ENCODE assay signal across 8 cellular contexts in the genomic region with DNA sequence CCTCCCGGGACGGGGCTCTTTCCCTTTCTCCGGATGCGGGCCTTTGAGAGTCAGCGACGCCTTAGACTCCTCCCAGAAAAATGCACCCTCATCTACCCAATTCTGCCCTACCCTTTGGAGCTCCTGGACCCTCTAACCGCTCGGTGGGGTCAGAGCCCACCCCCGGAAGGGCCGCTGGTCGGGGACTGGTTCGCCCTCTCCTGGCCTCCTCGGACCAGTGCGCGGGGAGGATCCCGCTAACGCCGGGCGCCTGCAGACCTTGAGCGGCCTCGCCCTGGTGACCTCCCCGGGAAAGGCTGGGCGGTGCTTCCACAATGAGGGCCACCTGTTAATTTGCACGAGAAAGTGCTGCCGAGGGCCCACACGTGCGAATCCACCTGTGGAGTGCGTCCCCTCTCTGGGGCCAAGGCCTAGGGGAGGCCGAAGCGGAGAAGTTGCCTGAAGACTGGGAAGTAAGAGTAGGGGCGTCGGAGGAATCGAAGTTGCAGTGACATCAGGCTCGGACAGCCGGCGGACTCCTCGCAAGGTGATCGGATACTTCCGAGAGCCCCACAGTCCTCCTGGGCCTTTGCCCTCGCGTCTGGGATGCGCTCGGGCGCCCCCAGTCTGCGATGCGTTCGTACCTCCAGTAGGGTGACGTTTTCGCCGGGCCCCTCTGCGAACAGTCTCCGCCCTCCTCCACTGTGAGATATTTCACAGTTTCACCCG.
DNase-seq lines count a peak whose midpoint lies in the region; ATAC-seq and TF ChIP-seq lines count a peak whose summit lies in the region.

No MANE protein-coding gene starts in this region.

- H3K4me3 ChIP-seq in ACC112 (ENCODE audit: low read depth, low read length) (peak overlapping the region; percentile 79), colonic mucosa (peak overlapping the region; percentile 63)

- no peaks in the 10 kb centered on the region for H3K27me3 ChIP-seq in ACC112 (ENCODE audit: insufficient read depth, low read length)
- no peaks in the 10 kb centered on the region for H3K27me3 ChIP-seq in colonic mucosa

- ATAC-seq in HG03064 (IDR thresholded peaks at IDR 0.05; ENCODE audit: low read depth, unreplicated experiment): peak; percentile 81
- ATAC-seq in left colon: peak; percentile 81

- TF ChIP-seq POLR2A in GM18526 (IDR thresholded peaks at IDR 0.05; ENCODE audit: extremely low read depth, insufficient read length): peak; percentile 68

- TF ChIP-seq CTCF in colonic mucosa (IDR thresholded peaks at IDR 0.05): peak; percentile 82

- H3K36me3 ChIP-seq in ACC112 (ENCODE audit: insufficient read depth, low read length): no peaks in the 10 kb centered on the region
- H3K36me3 ChIP-seq in colonic mucosa: no peaks in the 10 kb centered on the region

- H3K9ac ChIP-seq in colonic mucosa (ENCODE audit: low read depth in 2 of 2, low read length in 2 of 2): peak overlapping the region; percentile 65 to 88

- intact Hi-C loops in colonic mucosa (cut with DNase I): no loop called here
- intact Hi-C loops in left colon (cut with DNase I, micrococcal nuclease): loop anchor here (5.0 to 10.0 kb wide), 4 partner anchors 84 to 614 kb away; a partner anchor contains a TSS

- H3K4me1 ChIP-seq in ACC112 (ENCODE audit: control insufficient read depth, insufficient read depth, low read length, unreplicated experiment) (peaks cover 26% of the 10 kb centered on the region), colonic mucosa (peaks cover 3% of the 10 kb centered on the region)

- no peaks in the 10 kb centered on the region for H3K9me3 ChIP-seq in colonic mucosa

- H2AFZ ChIP-seq in ACC112 (ENCODE audit: low read length, unreplicated experiment): peak overlapping the region; percentile 84

- DNase-seq in NCI-H2171 (lab: John Stamatoyannopoulos, UW): peak; percentile 89
- peak; percentile 91 to 93 for DNase-seq in activated CD4-positive, alpha-beta T cell treated with anti-CD3 and anti-CD28 coated beads for 4 hours
- DNase-seq in colonic mucosa: peak; percentile 94
- DNase-seq in left colon: peak; percentile 93 to 94
- peak; percentile 79 to 86 for DNase-seq in stimulated activated CD4-positive, alpha-beta T cell treated with anti-CD3 and anti-CD28 coated beads, Interleukin-1b, Interleukin-23, amount 100 ng/mL, for 4 hours (ENCODE audit: low read depth in 2 of 2)

- no peaks in the 10 kb centered on the region for H3K79me2 ChIP-seq in ACC112 (ENCODE audit: control insufficient read depth, insufficient read depth, low read length, unreplicated experiment)

- H3K27ac ChIP-seq in ACC112 (ENCODE audit: low read depth, low read length): no peak overlapping the region
- peak overlapping the region; percentile 92 for H3K27ac ChIP-seq in colonic mucosa
